In the genomic region with DNA sequence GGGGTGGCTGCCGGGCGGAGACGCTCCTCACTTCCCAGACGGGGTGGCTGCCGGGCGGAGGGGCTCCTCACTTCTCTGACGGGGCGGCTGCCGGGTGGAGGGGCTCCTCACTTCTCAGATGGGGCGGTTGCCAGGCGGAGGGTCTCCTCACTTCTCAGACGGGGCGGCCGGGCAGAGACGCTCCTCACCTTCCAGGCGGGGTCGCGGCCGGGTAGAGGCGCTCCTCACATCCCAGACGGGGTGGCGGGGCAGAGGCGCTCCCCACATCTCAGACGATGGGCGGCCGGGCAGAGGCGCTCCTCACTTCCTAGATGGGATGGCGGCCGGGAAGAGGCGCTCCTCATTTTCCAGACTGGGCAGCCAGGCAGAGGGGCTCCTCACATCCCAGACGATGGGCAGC, we compare ENCODE assay signal across 7 cellular contexts. TPM values are rescaled to one million over a fixed set of nuclear protein-coding genes. Genes with fewer than 3 reads are reported as not detected.
"Had no signal": no experiment of that assay in that cellular context is flagged by ENCODE, and none has a peak within 500 bp of the region (broad histone marks: within the 10 kb centered on the region; RNA-seq: fewer than 3 reads in every experiment).

No MANE protein-coding gene starts in this region.

RNA-seq across cellular contexts. Expression of gene GOLGA6L7, which starts 1.3 kb away (rescaled TPM):
- total RNA-seq: GM23248, GM23338, H1, H4, H7, H9, HFFc6 had no signal
